ENCODE assay signal across 8 cellular contexts in the genomic region with DNA sequence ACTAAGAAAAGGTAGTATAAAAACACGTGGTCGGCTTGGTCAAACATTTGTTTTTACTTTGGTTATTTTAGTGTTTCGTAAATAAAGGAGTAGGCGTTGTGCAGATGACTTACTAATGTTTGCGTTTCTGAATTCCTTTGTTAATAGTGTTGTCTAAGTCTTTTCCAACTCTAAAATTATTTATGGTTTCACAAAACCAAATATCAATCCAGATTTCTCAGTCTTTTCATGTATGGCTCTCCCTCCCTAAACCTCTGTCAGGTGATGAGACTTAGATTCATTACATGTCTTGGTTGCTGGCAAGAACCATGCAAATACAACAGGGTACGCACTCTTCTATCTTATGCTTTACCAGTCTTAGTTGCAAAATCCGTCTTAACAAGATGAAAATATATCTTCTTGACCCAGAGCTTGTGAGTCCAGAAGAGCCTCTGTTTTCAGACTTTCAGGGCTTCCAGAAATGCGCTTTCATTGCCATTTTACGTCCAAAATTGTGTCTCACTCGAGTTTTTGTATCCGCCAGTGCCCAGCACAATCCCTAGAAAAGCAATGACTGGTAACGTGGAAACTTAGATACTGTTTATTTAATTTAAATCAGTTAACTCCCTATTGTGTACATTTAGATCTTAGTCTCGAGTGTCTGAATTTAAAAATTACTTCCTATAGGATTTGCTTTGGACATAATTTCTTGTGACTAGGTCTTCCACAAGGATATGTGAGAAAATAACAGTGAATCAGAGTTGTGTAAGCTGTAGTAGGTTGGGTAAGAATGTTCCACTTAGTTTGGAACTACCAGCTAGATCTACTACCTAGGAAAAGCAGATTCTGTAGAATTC. TPM values are rescaled to one million over a fixed set of nuclear protein-coding genes. Genes with fewer than 3 reads are reported as not detected.
DNase-seq lines count a peak whose midpoint lies in the region; ATAC-seq, FAIRE-seq and TF ChIP-seq lines count a peak whose summit lies in the region.

No MANE protein-coding gene starts in this region.

- WGBS in GM12878 (ENCODE audit: insufficient coverage, insufficient replicate concordance, low lambda C conversion rate, missing lambda C conversion rate), result 10% methylated on average over 13 of the region's 13 CpGs
- 14% methylated on average over 13 of the region's 13 CpGs for WGBS in right lobe of liver (ENCODE audit: insufficient coverage, low coverage, low lambda C conversion rate, missing lambda C conversion rate)

- peak overlapping the region; percentile 81 for H3K27ac ChIP-seq in GM12878 (ENCODE audit: control insufficient read depth, insufficient read depth)
- peak overlapping the region; percentile 56 to 96 (median 78) for H3K27ac ChIP-seq in right lobe of liver
- peak overlapping the region; percentile 87 for H3K27ac ChIP-seq in thoracic aorta

- H3K4me1 ChIP-seq in GM12878 (ENCODE audit: control insufficient read depth, insufficient read depth, low read length) (peaks cover 2% of the 10 kb centered on the region; the same call in 1 of the 2 replicates), right lobe of liver (peaks cover 0 to 19% (median 4%) of the 10 kb centered on the region in 4 donors), thoracic aorta (ENCODE audit: control insufficient read depth in 1 of 2, low read depth in 2 of 2) (peaks cover 2 to 21% of the 10 kb centered on the region in 2 donors)

- DNase-seq in LHCN-M2 (ENCODE audit: low read depth) (peak; percentile 40), GM12878 (ENCODE audit: low read depth, low spot score) (peak; percentile 9), right lobe of liver (no peak), thoracic aorta (ENCODE audit: low spot score) (no peak), posterior vena cava (ENCODE audit: low spot score) (no peak)
- no peak for DNase-seq in activated CD4-positive, CD25-positive, alpha-beta regulatory T cell (lab: John Stamatoyannopoulos, UW)

- H2AFZ ChIP-seq in GM12878 (ENCODE audit: control insufficient read depth, low read depth, low read length), result peak overlapping the region; percentile 53

- intact Hi-C loops in GM12878 (cut with micrococcal nuclease; ENCODE audit: unreplicated experiment) (no loop called here), right lobe of liver (cut with DNase I) (no loop called here), posterior vena cava (cut with DNase I) (no loop called here)

- H3K79me2 ChIP-seq in GM12878 (ENCODE audit: control insufficient read depth, insufficient read depth, low read length), result peaks cover 35% of the 10 kb centered on the region

- H3K27me3 ChIP-seq in GM12878 (replicated peaks in 1 of 2; ENCODE audit: control insufficient read depth in 2 of 2, insufficient read depth in 2 of 2, low read length in 1 of 2), result peaks cover 0 to 3% of the 10 kb centered on the region in 2 experiments; a peak in 1 of 4 replicates
- no peaks in the 10 kb centered on the region for H3K27me3 ChIP-seq in right lobe of liver
- no peaks in the 10 kb centered on the region for H3K27me3 ChIP-seq in thoracic aorta (replicated peaks; ENCODE audit: insufficient read depth)

- TSS peak; percentile 64 for BruUV-seq in GM12878 (replicated peaks; lab: Mats Ljungman, UMichigan)

- peak overlapping the region; percentile 89 for H3K9ac ChIP-seq in GM12878 (ENCODE audit: control insufficient read depth, insufficient read depth, low read length)

- peak; percentile 26 for ATAC-seq in GM12878
- ATAC-seq in right lobe of liver, result peak in 1 of 4 donors; percentile 17
- no peak for ATAC-seq in thoracic aorta (ENCODE audit: insufficient number of reproducible peaks, low FRiP score, low read depth)
- no peak for ATAC-seq in HG02642 (IDR thresholded peaks at IDR 0.05; ENCODE audit: poor library complexity, unreplicated experiment)

- CTCF ChIA-PET in GM12878 (lab: Yijun Ruan, JAX), result no interaction called here

- no peak for TF ChIP-seq RAD21 in GM12878 (IDR thresholded peaks at IDR 0.05; ENCODE audit: insufficient read depth, low read depth, low read length)

- TF ChIP-seq CTCF in GM12878 (IDR thresholded peaks at IDR 0.05 in 2 of 3, conservative IDR thresholded peaks at IDR 0.05 in 1 of 3; ENCODE audit: control insufficient read depth in 2 of 3, extremely low read depth in 1 of 3, insufficient read depth in 1 of 3, low read depth in 3 of 3, low read length in 3 of 3) (no peak), right lobe of liver (IDR thresholded peaks at IDR 0.05) (no peak), thoracic aorta (IDR thresholded peaks at IDR 0.05) (no peak)

- TF ChIP-seq EP300 in GM12878 (IDR thresholded peaks at IDR 0.05; ENCODE audit: borderline replicate concordance in 1 of 2, control insufficient read depth in 1 of 2, low read depth in 2 of 2, low read length in 2 of 2), result no peak

- no peaks in the 10 kb centered on the region for H4K20me1 ChIP-seq in GM12878 (ENCODE audit: control insufficient read depth, insufficient read depth)

- H3K36me3 ChIP-seq in GM12878 (ENCODE audit: control insufficient read depth in 2 of 2, insufficient read depth in 2 of 2, low read length in 1 of 2) (peaks cover 0 to 10% of the 10 kb centered on the region in 2 experiments; a peak in 3 of 4 replicates), right lobe of liver (peaks cover 0 to 8% (median 0%) of the 10 kb centered on the region in 4 donors), thoracic aorta (no peaks in the 10 kb centered on the region)

- in situ Hi-C loops in GM12878 (cut with MboI), result loop anchor here (25.0 kb wide), 1 partner anchor 1096 kb away; the partner anchor contains the start of gene COX18

- POLR2A ChIA-PET in GM12878 (lab: Charles Lee), result no interaction called here

- H3K4me3 ChIP-seq in GM12878 (peak overlapping the region; percentile 74), right lobe of liver (peak overlapping the region; percentile 54 to 69 (median 57)), thoracic aorta (peak overlapping the region; percentile 81)

- peak; percentile 37 for FAIRE-seq in G401.6 (lab: Jason Lieb, UNC)
- no peak for FAIRE-seq in GM12878 (lab: Jason Lieb, UNC)

- SMC1A ChIA-PET in GM12878 (lab: Charles Lee; ENCODE audit: uncharacterized antibody, unreplicated experiment), result interaction anchor here (0.6 to 0.7 kb wide), 2 partner anchors 35 to 36 kb away, joined by 3 read pairs; no protein-coding TSS in a partner anchor

- peak overlapping the region; percentile 96 for H3K4me2 ChIP-seq in GM12878 (ENCODE audit: control insufficient read depth, insufficient read depth)

- no peaks in the 10 kb centered on the region for H3K9me3 ChIP-seq in GM12878 (replicated peaks; ENCODE audit: control insufficient read depth, insufficient read depth, low read length)
- no peaks in the 10 kb centered on the region for H3K9me3 ChIP-seq in right lobe of liver
- no peaks in the 10 kb centered on the region for H3K9me3 ChIP-seq in thoracic aorta

- RAD21 ChIA-PET in GM12878 (lab: Charles Lee; ENCODE audit: unreplicated experiment), result interaction anchor here (1.5 kb wide), 1 partner anchor 583 kb away, joined by 3 read pairs; no protein-coding TSS in a partner anchor

- TF ChIP-seq POLR2A in GM12878 (IDR thresholded peaks at IDR 0.05; ENCODE audit: low read depth, low read length) (no peak), right lobe of liver (IDR thresholded peaks at IDR 0.05) (no peak)

RNA-seq across cellular contexts. Expression of gene MTHFD2L, which starts 0.9 kb away (rescaled TPM):
- total RNA-seq in LHCN-M2 (2014; rRNA removed) (11.1 and 19.7 TPM in 2 replicates), GM12878 (2014; rRNA removed) (18.4 and 20.1 TPM in 2 replicates), GM12878 (2014; rRNA removed; fragmentation: Illumina TruSeq; extraction: Trizol) (14.4 and 19.8 TPM in 2 replicates), GM12878 (2021) (10.6 and 12.5 TPM in 2 replicates), right lobe of liver (10 to 100 TPM; 18.8 to 45.5 (median 26.5) TPM), thoracic aorta (10 to 100 TPM in 1 of 2 donors, 1 to 10 TPM in 1; 5.8 to 26.9 TPM), posterior vena cava (10 to 100 TPM in 1 of 2 donors, 1 to 10 TPM in 1; 9.6 to 10.8 TPM)
- polyA plus RNA-seq in LHCN-M2 (2012), result 3.2 TPM
- 88.9 and 97.8 TPM in 2 replicates for total RNA-seq in GM12878 (2013; cell fraction: nucleolus; rRNA removed)
- 4.9 TPM for polyA plus RNA-seq in GM12878 (2011; ENCODE audit: low read depth)
- polyA plus RNA-seq in GM12878 (2011; rRNA removed) (16.3 and 24.4 TPM in 2 replicates), GM12878 (2014; fragmentation: Illumina TruSeq; extraction: Trizol) (8.8 and 10.3 TPM in 2 replicates), GM12878 (2014; fragmentation: Nextera tagmentation; extraction: Ambion mirVana) (10 to 100 TPM in 1 of 2 experiments, 1 to 10 TPM in 1; 4.8 to 11.5 TPM), GM12878 (2014; rRNA removed) (11.2 and 14.4 TPM in 2 replicates), GM12878 (2016; fragmentation: Nextera tagmentation; extraction: Ambion mirVana) (10 to 100 TPM; 20.4 to 25.4 TPM)
- 3.6 and 4.7 TPM in 2 replicates for polyA plus RNA-seq in GM12878 (2011; cell fraction: cytosol; rRNA removed)
- polyA plus RNA-seq in GM12878 (2011; cell fraction: nucleus; rRNA removed), result 10.7 and 12.8 TPM in 2 replicates
- 5.7 and 8.1 TPM in 2 replicates for polyA plus RNA-seq in GM12878 (2012)
- polyA minus RNA-seq in GM12878 (2011; rRNA and poly(A)+ RNA removed), result 12.6 and 17.6 TPM in 2 replicates
- polyA minus RNA-seq in GM12878 (2011; cell fraction: cytosol; rRNA and poly(A)+ RNA removed), result 5.7 and 6.5 TPM in 2 replicates
- 30.3 and 44.2 TPM in 2 replicates for polyA minus RNA-seq in GM12878 (2011; cell fraction: nucleus; rRNA and poly(A)+ RNA removed)

RNA-seq across cellular contexts. Expression of gene CXCL2, which starts 59.8 kb away (rescaled TPM):
- total RNA-seq in LHCN-M2 (2014; rRNA removed), result 7.3 and 9.9 TPM in 2 replicates
- polyA plus RNA-seq in LHCN-M2 (2012), result 2.2 TPM
- not detected in 2 replicates for total RNA-seq in GM12878 (2013; cell fraction: nucleolus; rRNA removed)
- not detected in 2 replicates for total RNA-seq in GM12878 (2014; rRNA removed)
- not detected in 2 replicates for total RNA-seq in GM12878 (2014; rRNA removed; fragmentation: Illumina TruSeq; extraction: Trizol)
- not detected in 2 replicates for total RNA-seq in GM12878 (2021)
- polyA plus RNA-seq in GM12878 (2011; ENCODE audit: low read depth), result not detected
- not detected in 2 replicates for polyA plus RNA-seq in GM12878 (2011; rRNA removed)
- not detected in 2 replicates for polyA plus RNA-seq in GM12878 (2011; cell fraction: cytosol; rRNA removed)
- not detected in 2 replicates for polyA plus RNA-seq in GM12878 (2011; cell fraction: nucleus; rRNA removed)
- polyA plus RNA-seq in GM12878 (2012), result not detected in 2 replicates
- polyA plus RNA-seq in GM12878 (2014; fragmentation: Illumina TruSeq; extraction: Trizol), result not detected in 2 replicates
- polyA plus RNA-seq in GM12878 (2014; fragmentation: Nextera tagmentation; extraction: Ambion mirVana), result not detected
- not detected in 2 replicates for polyA plus RNA-seq in GM12878 (2014; rRNA removed)
- polyA plus RNA-seq in GM12878 (2016; fragmentation: Nextera tagmentation; extraction: Ambion mirVana), result not detected
- polyA minus RNA-seq in GM12878 (2011; rRNA and poly(A)+ RNA removed), result not detected in 2 replicates
- polyA minus RNA-seq in GM12878 (2011; cell fraction: cytosol; rRNA and poly(A)+ RNA removed), result not detected in 2 replicates
- polyA minus RNA-seq in GM12878 (2011; cell fraction: nucleus; rRNA and poly(A)+ RNA removed), result not detected in 2 replicates
- 100 to 1,000 TPM in 5 of 6 experiments, 10 to 100 TPM in 1; 34.8 to 333 (median 143) TPM for total RNA-seq in right lobe of liver
- total RNA-seq in thoracic aorta, result 10 to 100 TPM; 34.0 to 71.4 TPM
- total RNA-seq in posterior vena cava, result 10 to 100 TPM in 1 of 2 donors, 1 to 10 TPM in 1; 9.3 to 23.6 TPM

Comparison
In these comparisons a context has a peak if more than half of its experiments do, and no peak if none do; other contexts are left out.
1. DNase-seq: peak in LHCN-M2 (single experiment) and GM12878 (single experiment); none in right lobe of liver (0 of 3), thoracic aorta (single experiment), activated CD4-positive, CD25-positive, alpha-beta regulatory T cell (0 of 4) and posterior vena cava (single experiment).
2. Peak in every context shown above with its lines, with median percentiles within 50 percentile points of each other: H3K27ac ChIP-seq and H3K4me3 ChIP-seq.